Comparison of ENCODE assay signal across 26 cellular contexts in the genomic region with DNA sequence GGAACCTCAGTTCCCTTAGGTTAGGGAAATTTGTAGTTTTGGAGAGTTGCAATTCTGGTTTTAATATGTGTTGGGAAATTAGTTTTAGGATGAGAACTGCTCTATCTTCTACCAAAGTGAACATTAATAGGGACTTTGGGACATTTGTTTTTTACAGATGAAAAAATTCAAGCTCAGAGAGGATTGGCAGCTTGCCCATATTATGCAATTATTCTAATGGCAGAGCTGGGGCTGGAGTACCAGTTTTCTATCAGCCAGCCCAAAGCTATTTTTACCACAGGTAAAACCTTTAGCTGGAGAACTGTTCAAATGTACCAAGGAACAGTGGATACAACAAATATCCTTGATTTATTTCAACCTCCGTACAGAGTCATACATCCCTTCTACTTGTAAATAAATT.
DNase-seq lines count a peak whose midpoint lies in the region; ATAC-seq and TF ChIP-seq lines count a peak whose summit lies in the region.
"Had no signal": no experiment of that assay in that cellular context is flagged by ENCODE, and none has a peak within 500 bp of the region (broad histone marks: within the 10 kb centered on the region; RNA-seq: fewer than 3 reads in every experiment).

No MANE protein-coding gene starts in this region.

- BruUV-seq in Calu3 (replicated peaks; lab: Mats Ljungman, UMichigan) = no TSS peak

- DNase-seq in Ammon's horn (ENCODE audit: low spot score) (peak; percentile 20), Calu3 (peak; percentile 24), adipocyte (ENCODE audit: low read depth) (peak; percentile 22), fibroblast of the aortic adventitia (ENCODE audit: low read depth) (peak; percentile 44), superior temporal gyrus (ENCODE audit: extremely low spot score) (no peak), NCI-H69 (lab: John Stamatoyannopoulos, UW) (no peak)
- DNase-seq: activated B cell treated with CpG ODN at 0.5 μM for 24 hours; activated CD8-positive, alpha-beta memory T cell treated with anti-CD3 and anti-CD28 coated beads, Interleukin-2, amount 10 ng/mL, durations not matched to agents 7 days and 5 days; activated T-cell treated with anti-CD3 and anti-CD28 coated beads, Interleukin-2, amount 50 U/mL, for 72 hours; glutamatergic neuron; GOT3; left lung; mesenchymal stem cell; NCI-H1048; NCI-H187 treated with DMSO at 0.1 percent for 48 hours; pancreas; retina; small intestine; stimulated activated naive CD4-positive, alpha-beta T cell; upper lobe of right lung had no signal

- TF ChIP-seq CTCF in Calu3 (IDR thresholded peaks at IDR 0.05; ENCODE audit: unreplicated experiment) (no peak), fibroblast of the aortic adventitia (IDR thresholded peaks at IDR 0.05; ENCODE audit: insufficient read depth, low read length) (no peak)

- H3K9ac ChIP-seq in adipocyte (ENCODE audit: low read length) = no peak overlapping the region
- H3K9ac ChIP-seq: neural progenitor cell had no signal

- no peak overlapping the region for H3K4me3 Mint-ChIP-seq in Calu3 (ENCODE audit: low read depth, unreplicated experiment)
- H3K4me3 Mint-ChIP-seq: activated B cell treated with CpG ODN at 0.5 μM for 24 hours; activated CD8-positive, alpha-beta memory T cell treated with anti-CD3 and anti-CD28 coated beads, Interleukin-2, amount 10 ng/mL, durations not matched to agents 7 days and 5 days; activated T-cell treated with anti-CD3 and anti-CD28 coated beads, Interleukin-2, amount 50 U/mL, for 72 hours; CD14-positive monocyte; IgD-negative memory B cell; neural progenitor cell had no signal

- peaks cover 20% of the 10 kb centered on the region for H3K4me1 Mint-ChIP-seq in Calu3 (ENCODE audit: low read depth, unreplicated experiment)
- H3K4me1 Mint-ChIP-seq: activated B cell treated with CpG ODN at 0.5 μM for 24 hours; activated CD8-positive, alpha-beta memory T cell treated with anti-CD3 and anti-CD28 coated beads, Interleukin-2, amount 10 ng/mL, durations not matched to agents 7 days and 5 days; CD14-positive monocyte; IgD-negative memory B cell had no signal

- no peaks in the 10 kb centered on the region for H3K27me3 ChIP-seq in adipocyte (replicated peaks; ENCODE audit: control insufficient read depth, insufficient read depth, low read length)
- H3K27me3 ChIP-seq: left lung, neural progenitor cell, pancreas, SJSA1, suprapubic skin, upper lobe of right lung had no signal

- no peaks in the 10 kb centered on the region for H3K36me3 ChIP-seq in adipocyte (ENCODE audit: control insufficient read depth, insufficient read depth, low read length, severe bottlenecking)
- H3K36me3 ChIP-seq: left lung, neural progenitor cell, pancreas, SJSA1, suprapubic skin, upper lobe of right lung had no signal

- intact Hi-C loops in Calu3 (cut with micrococcal nuclease; ENCODE audit: unreplicated experiment) = no loop called here

- no peaks in the 10 kb centered on the region for H3K27me3 Mint-ChIP-seq in Calu3 (ENCODE audit: unreplicated experiment)
- H3K27me3 Mint-ChIP-seq: activated B cell treated with CpG ODN at 0.5 μM for 24 hours; activated CD8-positive, alpha-beta memory T cell treated with anti-CD3 and anti-CD28 coated beads, Interleukin-2, amount 10 ng/mL, durations not matched to agents 7 days and 5 days; IgD-negative memory B cell had no signal

- ATAC-seq in GM21737 (IDR thresholded peaks at IDR 0.05; ENCODE audit: unreplicated experiment) = no peak
- ATAC-seq: activated CD8-positive, alpha-beta memory T cell treated with anti-CD3 and anti-CD28 coated beads, Interleukin-2, amount 10 ng/mL, durations not matched to agents 7 days and 5 days; activated T-cell treated with anti-CD3 and anti-CD28 coated beads, Interleukin-2, amount 50 U/mL, for 72 hours; left lung; upper lobe of right lung had no signal

- H3K4me3 ChIP-seq in adipocyte (ENCODE audit: low read length) = no peak overlapping the region
- H3K4me3 ChIP-seq in fibroblast of the aortic adventitia (ENCODE audit: low read depth, low read length) = no peak overlapping the region
- H3K4me3 ChIP-seq: left lung, neural progenitor cell, pancreas, SJSA1, suprapubic skin, upper lobe of right lung had no signal

- no peak overlapping the region for H3K27ac Mint-ChIP-seq in Calu3 (ENCODE audit: unreplicated experiment)
- H3K27ac Mint-ChIP-seq: activated B cell treated with CpG ODN at 0.5 μM for 24 hours; activated CD8-positive, alpha-beta memory T cell treated with anti-CD3 and anti-CD28 coated beads, Interleukin-2, amount 10 ng/mL, durations not matched to agents 7 days and 5 days; activated T-cell treated with anti-CD3 and anti-CD28 coated beads, Interleukin-2, amount 50 U/mL, for 72 hours; IgD-negative memory B cell; neural progenitor cell had no signal

- peaks cover 18% of the 10 kb centered on the region for H3K4me1 ChIP-seq in adipocyte (ENCODE audit: control insufficient read depth, insufficient read depth, low read length)
- H3K4me1 ChIP-seq: left lung, pancreas, suprapubic skin, upper lobe of right lung had no signal

- no peaks in the 10 kb centered on the region for H3K9me3 Mint-ChIP-seq in Calu3 (ENCODE audit: low read depth, unreplicated experiment)
- H3K9me3 Mint-ChIP-seq: activated B cell treated with CpG ODN at 0.5 μM for 24 hours, neural progenitor cell had no signal

- CTCF ChIA-PET in Calu3 (lab: Charles Lee) = interaction anchor here (1.0 kb wide), 2 partner anchors 9 to 11 kb away, joined by 3 read pairs; no protein-coding TSS in a partner anchor

- no peaks in the 10 kb centered on the region for H3K36me3 Mint-ChIP-seq in Calu3 (ENCODE audit: insufficient read depth, unreplicated experiment)
- H3K36me3 Mint-ChIP-seq: activated CD8-positive, alpha-beta memory T cell treated with anti-CD3 and anti-CD28 coated beads, Interleukin-2, amount 10 ng/mL, durations not matched to agents 7 days and 5 days; CD14-positive monocyte; IgD-negative memory B cell; neural progenitor cell had no signal

- H3K9me3 ChIP-seq in adipocyte (ENCODE audit: control insufficient read depth, low read length) = no peaks in the 10 kb centered on the region
- H3K9me3 ChIP-seq: left lung, pancreas, SJSA1, suprapubic skin, upper lobe of right lung had no signal

Comparison
In these comparisons a context has a peak if more than half of its experiments do, and no peak if none do; other contexts are left out.
1. DNase-seq: peak in Ammon's horn (single experiment), Calu3 (single experiment), adipocyte (single experiment) and fibroblast of the aortic adventitia (single experiment); none in superior temporal gyrus (single experiment) and NCI-H69 (single experiment).